ENCODE assay signal across 1 cellular context in the genomic region with DNA sequence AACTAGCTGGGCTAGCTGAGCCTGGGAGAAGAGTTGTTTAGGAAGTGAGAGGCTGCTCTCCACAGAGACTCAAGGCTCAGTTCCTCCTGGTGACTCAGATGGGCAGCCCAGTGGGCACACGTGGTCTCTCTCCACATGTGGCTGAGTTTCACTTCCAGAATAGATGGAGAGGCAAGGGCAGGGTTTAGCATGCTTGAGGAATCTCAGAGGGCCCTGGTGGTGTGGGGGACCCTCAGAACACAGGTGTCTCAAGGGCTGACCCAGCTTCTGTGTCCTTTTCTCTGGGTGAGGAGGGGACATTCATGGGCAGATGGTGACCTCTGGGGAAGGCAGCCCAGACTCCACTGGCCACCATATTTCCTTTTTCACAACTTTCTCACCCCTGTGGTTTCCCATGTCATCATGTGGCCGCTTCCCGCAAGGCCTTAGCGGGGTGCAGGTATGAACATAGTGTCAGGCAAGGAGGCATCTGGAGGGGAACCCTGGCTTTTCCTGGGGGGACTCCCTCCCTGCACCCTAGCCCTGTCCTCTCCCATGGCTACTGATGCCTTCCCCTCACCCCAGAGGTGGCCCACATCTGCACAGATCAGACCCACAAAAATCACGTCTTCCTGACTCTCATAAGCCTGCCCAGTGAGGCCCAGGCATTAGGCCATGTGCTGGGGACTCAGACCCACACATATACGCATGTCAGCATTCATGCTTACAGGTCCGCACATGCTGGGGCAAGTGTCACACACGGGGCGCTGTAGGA.
TF ChIP-seq lines count a peak whose summit lies in the region.

No MANE protein-coding gene starts in this region.

TF ChIP-seq in GM12878, 131 proteins besides CTCF, POLR2A, EP300 and RAD21 (continued from another document):
- TF ChIP-seq, protein P1, sequence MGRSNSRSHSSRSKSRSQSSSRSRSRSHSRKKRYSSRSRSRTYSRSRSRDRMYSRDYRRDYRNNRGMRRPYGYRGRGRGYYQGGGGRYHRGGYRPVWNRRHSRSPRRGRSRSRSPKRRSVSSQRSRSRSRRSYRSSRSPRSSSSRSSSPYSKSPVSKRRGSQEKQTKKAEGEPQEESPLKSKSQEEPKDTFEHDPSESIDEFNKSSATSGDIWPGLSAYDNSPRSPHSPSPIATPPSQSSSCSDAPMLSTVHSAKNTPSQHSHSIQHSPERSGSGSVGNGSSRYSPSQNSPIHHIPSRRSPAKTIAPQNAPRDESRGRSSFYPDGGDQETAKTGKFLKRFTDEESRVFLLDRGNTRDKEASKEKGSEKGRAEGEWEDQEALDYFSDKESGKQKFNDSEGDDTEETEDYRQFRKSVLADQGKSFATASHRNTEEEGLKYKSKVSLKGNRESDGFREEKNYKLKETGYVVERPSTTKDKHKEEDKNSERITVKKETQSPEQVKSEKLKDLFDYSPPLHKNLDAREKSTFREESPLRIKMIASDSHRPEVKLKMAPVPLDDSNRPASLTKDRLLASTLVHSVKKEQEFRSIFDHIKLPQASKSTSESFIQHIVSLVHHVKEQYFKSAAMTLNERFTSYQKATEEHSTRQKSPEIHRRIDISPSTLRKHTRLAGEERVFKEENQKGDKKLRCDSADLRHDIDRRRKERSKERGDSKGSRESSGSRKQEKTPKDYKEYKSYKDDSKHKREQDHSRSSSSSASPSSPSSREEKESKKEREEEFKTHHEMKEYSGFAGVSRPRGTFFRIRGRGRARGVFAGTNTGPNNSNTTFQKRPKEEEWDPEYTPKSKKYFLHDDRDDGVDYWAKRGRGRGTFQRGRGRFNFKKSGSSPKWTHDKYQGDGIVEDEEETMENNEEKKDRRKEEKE (IDR thresholded peaks at IDR 0.05) = no peak
- TF ChIP-seq IKZF2 (IDR thresholded peaks at IDR 0.05) = peak; percentile 96
- peak; percentile 75; the same call in 2 of the 3 replicates for TF ChIP-seq POU2F2 (IDR thresholded peaks at IDR 0.05; ENCODE audit: borderline replicate concordance, low read depth, low read length)
- no peak for TF ChIP-seq RELA (IDR thresholded peaks at IDR 0.05; ENCODE audit: borderline replicate concordance, partially characterized antibody)
- TF ChIP-seq ZBED1 (IDR thresholded peaks at IDR 0.05; ENCODE audit: borderline replicate concordance) = peak; percentile 58; the same call in 1 of the 2 replicates
- TF ChIP-seq EED (IDR thresholded peaks at IDR 0.05; ENCODE audit: low read depth) = peak; percentile 96
- TF ChIP-seq MEF2A (IDR thresholded peaks at IDR 0.05; ENCODE audit: insufficient read depth, low read depth, low read length) = peak; percentile 57; the same call in 1 of the 2 replicates
- TF ChIP-seq BCL11A (IDR thresholded peaks at IDR 0.05; ENCODE audit: low read depth, low read length) = peak; percentile 94
- no peak for TF ChIP-seq GABPA (IDR thresholded peaks at IDR 0.05; ENCODE audit: low read depth)
- peak; percentile 94 for TF ChIP-seq RAD51 (IDR thresholded peaks at IDR 0.05)
- TF ChIP-seq HDAC2 (IDR thresholded peaks at IDR 0.05) = no peak
- peak; percentile 85 for TF ChIP-seq TCF3 (IDR thresholded peaks at IDR 0.05; ENCODE audit: borderline replicate concordance, insufficient read depth, low read depth, low read length)
- TF ChIP-seq JUNB (IDR thresholded peaks at IDR 0.05) = peak; percentile 89
- peak; percentile 96 for TF ChIP-seq MXI1 (IDR thresholded peaks at IDR 0.05; ENCODE audit: low read depth, low read length)
- 0 out of 2 replicates have a peak, but pooled peaks have one; percentile 43 for TF ChIP-seq RCOR1 (conservative IDR thresholded peaks at IDR 0.05; ENCODE audit: low read depth, low read length)
- TF ChIP-seq JUND (IDR thresholded peaks at IDR 0.05; ENCODE audit: low read depth, low read length) = peak; percentile 69; the same call in 1 of the 2 replicates
- TF ChIP-seq KAT2A (conservative IDR thresholded peaks at IDR 0.05; ENCODE audit: control insufficient read depth, low read depth, low read length) = no peak
- TF ChIP-seq NFYA (IDR thresholded peaks at IDR 0.05; ENCODE audit: borderline replicate concordance, low read depth, low read length) = no peak
- peak; percentile 98 for TF ChIP-seq SPI1 (IDR thresholded peaks at IDR 0.05; ENCODE audit: borderline replicate concordance, insufficient read depth, low read depth, low read length)
- TF ChIP-seq SUPT20H (IDR thresholded peaks at IDR 0.05; ENCODE audit: borderline replicate concordance, control insufficient read depth, low read depth, low read length) = no peak
